8 cellular contexts compared by ENCODE assay signal in the genomic region with DNA sequence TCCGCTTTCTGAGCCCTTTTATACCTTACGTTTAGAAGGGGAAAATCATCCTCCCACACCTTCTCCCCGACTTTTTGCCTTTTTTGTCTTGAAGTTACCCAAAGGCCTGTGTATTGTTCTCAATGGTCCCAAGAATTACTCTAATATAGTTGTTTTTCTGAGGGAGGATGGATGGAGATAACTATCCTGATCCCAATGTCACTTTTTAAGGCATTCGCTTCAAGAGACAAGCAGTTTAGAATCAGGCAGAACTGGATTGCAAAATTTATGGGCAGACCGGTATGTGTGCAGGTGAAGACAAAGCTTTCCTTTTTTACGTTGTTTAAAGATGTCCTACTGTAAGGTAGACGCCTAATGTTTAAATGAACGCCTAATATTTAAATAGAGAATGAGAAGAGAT. TPM values are rescaled to one million over a fixed set of nuclear protein-coding genes. Genes with fewer than 3 reads are reported as not detected.
DNase-seq lines count a peak whose midpoint lies in the region; ATAC-seq and TF ChIP-seq lines count a peak whose summit lies in the region.
"Not testable (repeated sequence)": the region's sequence is repeated elsewhere in the genome, so short reads cannot be mapped to it uniquely, and the experiment has no call there.

No MANE protein-coding gene starts in this region.

- H2AFZ ChIP-seq in neuron (ENCODE audit: low read depth, low read length): not testable (repeated sequence)

- H3K9me3 ChIP-seq in CD4-positive, alpha-beta T cell (ENCODE audit: control insufficient read depth, low read length); RWPE2 (ENCODE audit: severe bottlenecking); neuron (ENCODE audit: low read length): not testable (repeated sequence)

- CTCF ChIA-PET in CD4-positive, alpha-beta T cell (lab: Charles Lee): not testable (repeated sequence)

- not testable (repeated sequence) for H3K27me3 ChIP-seq in CD4-positive, alpha-beta T cell (ENCODE audit: control insufficient read depth, insufficient read depth, low read length); HL-60 (ENCODE audit: insufficient read depth, poor library complexity, severe bottlenecking); RWPE2 (ENCODE audit: insufficient read depth, poor library complexity, severe bottlenecking); kidney epithelial cell (ENCODE audit: control insufficient read depth, insufficient read depth, low read length); neuron (ENCODE audit: insufficient read depth, low read length)

- not testable (repeated sequence) for TF ChIP-seq CTCF in CD4-positive, alpha-beta T cell (IDR thresholded peaks at IDR 0.05); HL-60 (IDR thresholded peaks at IDR 0.05; ENCODE audit: insufficient read depth, low read length); RWPE2 (IDR thresholded peaks at IDR 0.05; ENCODE audit: poor library complexity, severe bottlenecking); endothelial cell (IDR thresholded peaks at IDR 0.05; ENCODE audit: unreplicated experiment); kidney epithelial cell (IDR thresholded peaks at IDR 0.05; ENCODE audit: insufficient read depth, low read length, poor library complexity, severe bottlenecking)

- POLR2A ChIA-PET in CD4-positive, alpha-beta T cell (lab: Charles Lee): interaction anchor here (2.7 kb wide), 2 partner anchors 277 to 326 kb away, joined by 27 to 31 read pairs; a partner anchor contains a TSS
- POLR2A ChIA-PET in activated naive CD8-positive, alpha-beta T cell treated with anti-CD3 and anti-CD28 coated beads, Interleukin-2, amount 10 ng/mL, durations not matched to agents 7 days and 5 days (lab: Charles Lee): not testable (repeated sequence)

- intact Hi-C loops in CD4-positive, alpha-beta T cell (cut with DNase I, micrococcal nuclease): loop anchor here in 1 of 2 experiments (5.0 kb wide), 2 partner anchors 99 to 276 kb away; a partner anchor contains a TSS

- not testable (repeated sequence) for ATAC-seq in CD4-positive, alpha-beta T cell (ENCODE audit: poor library complexity); RWPE2 (ENCODE audit: low read depth); activated naive CD8-positive, alpha-beta T cell treated with anti-CD3 and anti-CD28 coated beads, Interleukin-2, amount 10 ng/mL, durations not matched to agents 7 days and 5 days (ENCODE audit: low read depth)

- peaks cover 35% of the 10 kb centered on the region for H3K4me1 Mint-ChIP-seq in CD4-positive, alpha-beta T cell (ENCODE audit: low read depth)
- peaks cover 25% of the 10 kb centered on the region for H3K4me1 Mint-ChIP-seq in activated naive CD8-positive, alpha-beta T cell treated with anti-CD3 and anti-CD28 coated beads, Interleukin-2, amount 10 ng/mL, durations not matched to agents 7 days and 5 days
- not testable (repeated sequence) for H3K4me1 Mint-ChIP-seq in endothelial cell (ENCODE audit: unreplicated experiment)

- H3K4me3 ChIP-seq in HL-60 (replicated peaks; ENCODE audit: insufficient read depth, low read length) (peak overlapping the region; percentile 84), RWPE2 (ENCODE audit: severe bottlenecking) (peak overlapping the region; percentile 30), kidney epithelial cell (ENCODE audit: low read depth, low read length) (peak overlapping the region; percentile 46), neuron (ENCODE audit: low read length) (peak overlapping the region; percentile 73)

- H3K36me3 Mint-ChIP-seq in CD4-positive, alpha-beta T cell (ENCODE audit: low read depth): peaks cover 19% of the 10 kb centered on the region
- H3K36me3 Mint-ChIP-seq in activated naive CD8-positive, alpha-beta T cell treated with anti-CD3 and anti-CD28 coated beads, Interleukin-2, amount 10 ng/mL, durations not matched to agents 7 days and 5 days; endothelial cell (ENCODE audit: low read depth, unreplicated experiment): not testable (repeated sequence)

- not testable (repeated sequence) for H3K9me3 Mint-ChIP-seq in CD4-positive, alpha-beta T cell; activated naive CD8-positive, alpha-beta T cell treated with anti-CD3 and anti-CD28 coated beads, Interleukin-2, amount 10 ng/mL, durations not matched to agents 7 days and 5 days; endothelial cell (ENCODE audit: unreplicated experiment)

- DNase-seq in CD4-positive, alpha-beta T cell; HL-60 (ENCODE audit: low read depth in 1 of 2, low spot score in 1 of 2); RWPE2 (ENCODE audit: low spot score); activated naive CD8-positive, alpha-beta T cell treated with anti-CD3 and anti-CD28 coated beads, Interleukin-2, amount 10 ng/mL, durations not matched to agents 7 days and 5 days; endothelial cell (ENCODE audit: low spot score); kidney epithelial cell (ENCODE audit: low read depth); substantia nigra (lab: John Stamatoyannopoulos, UW): not testable (repeated sequence)

- H3K27me3 Mint-ChIP-seq in CD4-positive, alpha-beta T cell; activated naive CD8-positive, alpha-beta T cell treated with anti-CD3 and anti-CD28 coated beads, Interleukin-2, amount 10 ng/mL, durations not matched to agents 7 days and 5 days; endothelial cell (ENCODE audit: unreplicated experiment): not testable (repeated sequence)

- peaks cover 19% of the 10 kb centered on the region for H3K4me1 ChIP-seq in RWPE2 (ENCODE audit: insufficient read depth, poor library complexity, severe bottlenecking)
- H3K4me1 ChIP-seq in neuron (ENCODE audit: insufficient read depth, low read length): not testable (repeated sequence)

- not testable (repeated sequence) for H3K36me3 ChIP-seq in RWPE2 (ENCODE audit: low read depth); kidney epithelial cell (ENCODE audit: control insufficient read depth, insufficient read depth, low read length); neuron (ENCODE audit: insufficient read depth, low read length)

- peak overlapping the region; percentile 90 for H3K27ac Mint-ChIP-seq in CD4-positive, alpha-beta T cell
- H3K27ac Mint-ChIP-seq in activated naive CD8-positive, alpha-beta T cell treated with anti-CD3 and anti-CD28 coated beads, Interleukin-2, amount 10 ng/mL, durations not matched to agents 7 days and 5 days: peak overlapping the region; percentile 85
- peak overlapping the region; percentile 89 for H3K27ac Mint-ChIP-seq in endothelial cell (ENCODE audit: unreplicated experiment)

- H3K4me3 Mint-ChIP-seq in CD4-positive, alpha-beta T cell: peak overlapping the region; percentile 98
- peak overlapping the region; percentile 93 for H3K4me3 Mint-ChIP-seq in activated naive CD8-positive, alpha-beta T cell treated with anti-CD3 and anti-CD28 coated beads, Interleukin-2, amount 10 ng/mL, durations not matched to agents 7 days and 5 days
- peak overlapping the region; percentile 93 for H3K4me3 Mint-ChIP-seq in endothelial cell (ENCODE audit: unreplicated experiment)

- H3K27ac ChIP-seq in CD4-positive, alpha-beta T cell (ENCODE audit: low read depth, low read length): not testable (repeated sequence)
- H3K27ac ChIP-seq in HL-60 (replicated peaks): peak overlapping the region; percentile 72
- H3K27ac ChIP-seq in RWPE2 (ENCODE audit: poor library complexity, severe bottlenecking): peak overlapping the region; percentile 78
- H3K27ac ChIP-seq in substantia nigra (ENCODE audit: low read depth, low read length, poor library complexity, severe bottlenecking): peak overlapping the region; percentile 45

RNA-seq across cellular contexts. Expression of a gene that starts 0.7 kb away (rescaled TPM):
- total RNA-seq in CD4-positive, alpha-beta T cell: 1 to 10 TPM; 9.0 to 9.6 TPM
- 10 to 100 TPM; 14.6 to 16.9 TPM for total RNA-seq in activated naive CD8-positive, alpha-beta T cell treated with anti-CD3 and anti-CD28 coated beads, Interleukin-2, amount 10 ng/mL, durations not matched to agents 7 days and 5 days
- total RNA-seq in endothelial cell (ENCODE audit: unreplicated experiment) (8.8 TPM), kidney epithelial cell (4.4 and 4.7 TPM in 2 replicates)

RNA-seq across cellular contexts. Expression of a gene that starts 1.4 kb away (rescaled TPM):
- total RNA-seq in CD4-positive, alpha-beta T cell: 1 to 10 TPM; 6.2 to 7.7 TPM
- 10 to 100 TPM; 35.1 to 42.3 TPM for total RNA-seq in activated naive CD8-positive, alpha-beta T cell treated with anti-CD3 and anti-CD28 coated beads, Interleukin-2, amount 10 ng/mL, durations not matched to agents 7 days and 5 days
- total RNA-seq in endothelial cell (ENCODE audit: unreplicated experiment) (33.5 TPM), kidney epithelial cell (17.5 and 28.7 TPM in 2 replicates)

RNA-seq across cellular contexts. Expression of a gene that starts 41.3 kb away (rescaled TPM):
- 1 to 10 TPM; 1.5 to 1.6 TPM for total RNA-seq in CD4-positive, alpha-beta T cell
- total RNA-seq in activated naive CD8-positive, alpha-beta T cell treated with anti-CD3 and anti-CD28 coated beads, Interleukin-2, amount 10 ng/mL, durations not matched to agents 7 days and 5 days: 1 to 10 TPM; 4.5 to 5.8 TPM
- 4.1 TPM for total RNA-seq in endothelial cell (ENCODE audit: unreplicated experiment)
- total RNA-seq in kidney epithelial cell: 7.3 and 7.6 TPM in 2 replicates

Comparison
In these comparisons a context has a peak if more than half of its experiments do, and no peak if none do; other contexts are left out.
1. H3K4me3 ChIP-seq: peak in every context shown above with its lines; median percentile 84 in HL-60; 73 in neuron; 46 in kidney epithelial cell; 30 in RWPE2.